In genomic region chr6:114138577-114139248, GRCh38 we compare ENCODE assay signal across 27 cellular contexts.
"Had no signal": no experiment of that assay in that cellular context is flagged by ENCODE, and none has a peak within 500 bp of the region (broad histone marks: within the 10 kb centered on the region; RNA-seq: fewer than 3 reads in every experiment).

No MANE protein-coding gene starts in this region.

- DNase-seq: stimulated activated CD4-positive, alpha-beta T cell treated with anti-CD3 and anti-CD28 coated beads, Interleukin-2, amount 100 ng/mL, for 48 hours; stimulated activated CD4-positive, alpha-beta T cell treated with anti-CD3 and anti-CD28 coated beads, Interleukin-4, amount 100 ng/mL, for 1 hour; stimulated activated CD4-positive, alpha-beta T cell treated with anti-CD3 and anti-CD28 coated beads, Interleukin-4, amount 100 ng/mL, for 24 hours; stimulated activated CD4-positive, alpha-beta T cell treated with anti-CD3 and anti-CD28 coated beads, Interleukin-4, amount 100 ng/mL, for 4 hours; stimulated activated CD8-positive, alpha-beta memory T cell treated with anti-CD3 and anti-CD28 coated beads, Interleukin-4, amount 100 ng/mL, for 48 hours; stimulated activated naive B cell treated with anti-CD40 and anti-IgM and Interleukin-4, amounts not matched to agents 10 μg/mL and 1 μg/mL and 100 μg/mL, for 72 hours; stimulated activated naive CD4-positive, alpha-beta T cell; stimulated activated naive CD4-positive, alpha-beta T cell treated with Interleukin-2 at 50 U/mL for 16 hours; stimulated activated naive CD8-positive, alpha-beta T cell treated with anti-CD3 and anti-CD28 coated beads, Interleukin-15, amount 100 ng/mL, for 72 hours; stimulated activated naive CD8-positive, alpha-beta T cell treated with anti-CD3 and anti-CD28 coated beads, Interleukin-15, Interleukin-2, amounts not matched to agents 100 U/mL and 50 U/mL, for 24 hours; stomach; substantia nigra; testis; thyroid gland; tibial artery; transverse colon; trophoblast cell; upper lobe of left lung; upper lobe of right lung; uterus had no signal

- H3K9me3 ChIP-seq: stomach, suprapubic skin, testis, thoracic aorta, thyroid gland, tibial artery, tibial nerve, transverse colon, upper lobe of left lung, upper lobe of right lung, uterus, vagina had no signal

- H3K36me3 ChIP-seq: stomach, suprapubic skin, thoracic aorta, thyroid gland, tibial artery, tibial nerve, transverse colon, upper lobe of left lung, upper lobe of right lung, uterus, vagina had no signal

- ATAC-seq: stimulated activated effector memory CD8-positive, alpha-beta T cell treated with anti-CD3 and anti-CD28 coated beads, Interleukin-12 subunit alpha, Interleukin-12 subunit beta, amount 100 ng/mL, for 72 hours; stimulated activated memory B cell treated with anti-CD40 and anti-IgM and Interleukin-4, amounts not matched to agents 10 μg/mL and 1 μg/mL and 100 μg/mL, for 72 hours; stimulated activated naive B cell treated with anti-CD40 and anti-IgM and Interleukin-4, amounts not matched to agents 10 μg/mL and 1 μg/mL and 100 μg/mL, for 72 hours; stimulated activated naive CD8-positive, alpha-beta T cell treated with anti-CD3 and anti-CD28 coated beads, Interleukin-15, amount 100 ng/mL, for 72 hours; stimulated activated naive CD8-positive, alpha-beta T cell treated with anti-CD3 and anti-CD28 coated beads, Interleukin-15, Interleukin-2, amounts not matched to agents 100 U/mL and 50 U/mL, for 24 hours; upper lobe of right lung had no signal

- H3K4me1 ChIP-seq: stomach, suprapubic skin, testis, thyroid gland, tibial artery, tibial nerve, transverse colon, upper lobe of left lung, upper lobe of right lung, uterus, vagina had no signal

- H3K27me3 ChIP-seq: stomach, suprapubic skin, testis, thyroid gland, tibial artery, tibial nerve, transverse colon, upper lobe of left lung, upper lobe of right lung, uterus, vagina had no signal

- FAIRE-seq: urothelium cell line had no signal

- H3K27ac ChIP-seq: stomach, suprapubic skin, testis, thoracic aorta, thyroid gland, tibial artery, tibial nerve, transverse colon, upper lobe of left lung, upper lobe of right lung, uterus, vagina had no signal

- H3K4me3 ChIP-seq: stomach, suprapubic skin, testis, thoracic aorta, thyroid gland, tibial artery, tibial nerve, transverse colon, upper lobe of left lung, upper lobe of right lung, uterus, vagina had no signal
